Comparison of ENCODE assay signal across 8 cellular contexts in the genomic region with DNA sequence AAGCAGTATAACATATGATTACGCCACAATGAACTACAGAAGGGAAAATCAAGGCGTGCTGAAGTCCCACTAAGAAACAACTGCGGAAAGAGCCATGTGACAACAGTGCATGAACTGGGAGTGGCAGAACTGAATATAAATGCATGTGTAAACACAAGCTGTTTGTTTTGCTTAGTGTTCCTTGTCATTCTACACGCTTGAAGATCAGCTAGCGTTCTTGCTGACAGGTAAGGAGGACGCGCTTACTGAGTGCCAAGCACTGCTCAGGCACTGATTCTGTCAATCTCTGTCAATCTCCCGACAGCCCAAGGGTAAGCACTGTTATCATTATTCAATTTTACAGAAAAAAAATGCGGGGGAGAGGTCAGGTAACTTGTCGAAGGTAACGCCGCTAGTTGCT. TPM values are rescaled to one million over a fixed set of nuclear protein-coding genes. Genes with fewer than 3 reads are reported as not detected.
A peak's percentile ranks its signal among the peaks of the same experiment; 100 is the strongest.
DNase-seq lines count a peak whose midpoint lies in the region; ATAC-seq and TF ChIP-seq lines count a peak whose summit lies in the region.

No MANE protein-coding gene starts in this region.

- WGBS in endodermal cell (ENCODE audit: insufficient coverage in 1 of 2, insufficient read length in 1 of 2), 2 experiments, result 0% methylated on average over 5 to 12 of the region's 12 CpGs

- H3K9ac ChIP-seq in PC-3 (ENCODE audit: low read length), result peak overlapping the region; percentile 95
- H3K9ac ChIP-seq in endodermal cell (ENCODE audit: extremely low read depth, low read length, poor library complexity, severe bottlenecking), result peak overlapping the region; percentile 94
- peak overlapping the region; percentile 91 to 97 for H3K9ac ChIP-seq in mucosa of rectum (ENCODE audit: low read depth in 1 of 2, low read length in 2 of 2)

- CTCF ChIA-PET in BJ (lab: Yijun Ruan, JAX), result interaction anchor here (1.0 kb wide), 1 partner anchor 722 kb away, joined by 3 read pairs; no protein-coding TSS in a partner anchor
- CTCF ChIA-PET in PC-3 (lab: Charles Lee), result no interaction called here
- CTCF ChIA-PET in activated CD4-positive, alpha-beta memory T cell treated with anti-CD3 and anti-CD28 coated beads, Interleukin-2, amount 10 ng/mL, durations not matched to agents 7 days and 5 days (lab: Charles Lee), result interaction anchor here (1.6 to 1.8 kb wide), 2 partner anchors 23 to 31 kb away, joined by 3 to 19 read pairs; a partner anchor contains a TSS

- H3K79me2 ChIP-seq in PC-3 (ENCODE audit: low read length), result peaks cover 82% of the 10 kb centered on the region

- H3K27ac ChIP-seq in PC-3 (ENCODE audit: low read length) (peak overlapping the region; percentile 85), endodermal cell (ENCODE audit: low read depth, low read length) (no peak overlapping the region), mucosa of rectum (ENCODE audit: low read depth in 2 of 2, low read length in 2 of 2) (peak overlapping the region; percentile 94 to 96)

- H3K4me1 ChIP-seq in PC-3 (ENCODE audit: insufficient read depth, low read length) (peaks cover 30% of the 10 kb centered on the region; the same call in 1 of the 2 replicates), endodermal cell (ENCODE audit: control insufficient read depth, insufficient read depth, low read length) (no peaks in the 10 kb centered on the region), mucosa of rectum (ENCODE audit: control insufficient read depth in 2 of 2, insufficient read depth in 2 of 2, low read length in 2 of 2) (peaks cover 14 to 21% of the 10 kb centered on the region in 2 donors)

- ATAC-seq in GM18873 (IDR thresholded peaks at IDR 0.05; ENCODE audit: low FRiP score, unreplicated experiment) (peak; percentile 26), HG03066 (IDR thresholded peaks at IDR 0.05; ENCODE audit: low read depth, unreplicated experiment) (peak; percentile 36), PC-3 (peak; percentile 55)

- DNase-seq in BJ (ENCODE audit: low read depth), result no peak
- DNase-seq in PC-3, result no peak
- no peak for DNase-seq in endodermal cell
- no peak for DNase-seq in AG08396 (ENCODE audit: low spot score)
- DNase-seq in activated CD4-positive, alpha-beta memory T cell treated with anti-CD3 and anti-CD28 coated beads, Interleukin-2, amount 10 ng/mL, durations not matched to agents 7 days and 5 days, result no peak

- peak overlapping the region; percentile 97 for H2AFZ ChIP-seq in PC-3 (ENCODE audit: low read length)

- intact Hi-C loops in PC-3 (cut with micrococcal nuclease), result loop anchor here (10.0 kb wide), 1 partner anchor 829 kb away; a partner anchor contains a TSS

- BruUV-seq in PC-3 (replicated peaks; lab: Mats Ljungman, UMichigan), result no TSS peak

- H3F3A ChIP-seq in PC-3 (ENCODE audit: low read length, unreplicated experiment), result no peaks in the 10 kb centered on the region

- H3K27me3 ChIP-seq in BJ (ENCODE audit: control insufficient read depth, insufficient read depth, low read length), result no peaks in the 10 kb centered on the region
- H3K27me3 ChIP-seq in PC-3 (ENCODE audit: low read length), result no peaks in the 10 kb centered on the region
- H3K27me3 ChIP-seq in endodermal cell (ENCODE audit: control insufficient read depth, insufficient read depth, low read length, poor library complexity, severe bottlenecking), result no peaks in the 10 kb centered on the region
- H3K27me3 ChIP-seq in mucosa of rectum (ENCODE audit: control insufficient read depth in 2 of 2, insufficient read depth in 2 of 2, low read length in 2 of 2), result no peaks in the 10 kb centered on the region

- H4K20me1 ChIP-seq in PC-3 (ENCODE audit: low read length), result peaks cover 41% of the 10 kb centered on the region

- TF ChIP-seq CTCF in BJ (IDR thresholded peaks at IDR 0.05; ENCODE audit: insufficient read depth, low read depth, low read length) (no peak), PC-3 (conservative IDR thresholded peaks at IDR 0.05; ENCODE audit: low read depth, low read length) (no peak), endodermal cell (conservative IDR thresholded peaks at IDR 0.05) (no peak)

- no peak overlapping the region for H3K4me3 Mint-ChIP-seq in endodermal cell
- H3K4me3 Mint-ChIP-seq in activated CD4-positive, alpha-beta memory T cell treated with anti-CD3 and anti-CD28 coated beads, Interleukin-2, amount 10 ng/mL, durations not matched to agents 7 days and 5 days, result no peak overlapping the region

- H3K4me3 ChIP-seq in BJ (ENCODE audit: low read depth, low read length) (peak overlapping the region; percentile 96), PC-3 (ENCODE audit: low read length) (peak overlapping the region; percentile 97), endodermal cell (ENCODE audit: low read length) (peak overlapping the region; percentile 91), mucosa of rectum (ENCODE audit: low read length in 2 of 2) (peak overlapping the region; percentile 100)

- H3K27ac Mint-ChIP-seq in endodermal cell, result no peak overlapping the region
- H3K27ac Mint-ChIP-seq in activated CD4-positive, alpha-beta memory T cell treated with anti-CD3 and anti-CD28 coated beads, Interleukin-2, amount 10 ng/mL, durations not matched to agents 7 days and 5 days, result no peak overlapping the region

- peaks cover 17% of the 10 kb centered on the region for H3K36me3 Mint-ChIP-seq in endodermal cell (ENCODE audit: low read depth)
- H3K36me3 Mint-ChIP-seq in activated CD4-positive, alpha-beta memory T cell treated with anti-CD3 and anti-CD28 coated beads, Interleukin-2, amount 10 ng/mL, durations not matched to agents 7 days and 5 days (ENCODE audit: low read depth), result peaks cover 27% of the 10 kb centered on the region

- no peaks in the 10 kb centered on the region for H3K9me2 ChIP-seq in PC-3 (replicated peaks; ENCODE audit: low read length)

- peaks cover 16% of the 10 kb centered on the region for H3K4me1 Mint-ChIP-seq in endodermal cell
- H3K4me1 Mint-ChIP-seq in activated CD4-positive, alpha-beta memory T cell treated with anti-CD3 and anti-CD28 coated beads, Interleukin-2, amount 10 ng/mL, durations not matched to agents 7 days and 5 days, result peaks cover 42% of the 10 kb centered on the region

- POLR2A ChIA-PET in BJ (lab: Charles Lee), result no interaction called here
- POLR2A ChIA-PET in PC-3 (lab: Charles Lee; ENCODE audit: unreplicated experiment), result interaction anchor here (0.6 kb wide), 1 partner anchor 326 kb away, joined by 3 read pairs; no protein-coding TSS in a partner anchor
- POLR2A ChIA-PET in activated CD4-positive, alpha-beta memory T cell treated with anti-CD3 and anti-CD28 coated beads, Interleukin-2, amount 10 ng/mL, durations not matched to agents 7 days and 5 days (lab: Charles Lee), result interaction anchor here (0.6 to 5.5 kb wide), 14 partner anchors 9 to 852 kb away, joined by 3 to 75 read pairs (median 4); a partner anchor contains a TSS

- H3K9me3 ChIP-seq in PC-3 (ENCODE audit: low read length) (no peaks in the 10 kb centered on the region), endodermal cell (ENCODE audit: control insufficient read depth, low read length) (no peaks in the 10 kb centered on the region), mucosa of rectum (ENCODE audit: control insufficient read depth in 2 of 2, low read length in 2 of 2) (no peaks in the 10 kb centered on the region)

- H3K9me3 Mint-ChIP-seq in endodermal cell, result no peaks in the 10 kb centered on the region
- no peaks in the 10 kb centered on the region for H3K9me3 Mint-ChIP-seq in activated CD4-positive, alpha-beta memory T cell treated with anti-CD3 and anti-CD28 coated beads, Interleukin-2, amount 10 ng/mL, durations not matched to agents 7 days and 5 days

- H3K27me3 Mint-ChIP-seq in endodermal cell (ENCODE audit: insufficient read depth), result no peaks in the 10 kb centered on the region
- no peaks in the 10 kb centered on the region for H3K27me3 Mint-ChIP-seq in activated CD4-positive, alpha-beta memory T cell treated with anti-CD3 and anti-CD28 coated beads, Interleukin-2, amount 10 ng/mL, durations not matched to agents 7 days and 5 days

- 0 out of 2 replicates have a peak, but pooled peaks cover 2% of the 10 kb centered on the region for H3K36me3 ChIP-seq in BJ (ENCODE audit: control insufficient read depth, insufficient read depth, low read length)
- peaks cover 16% of the 10 kb centered on the region for H3K36me3 ChIP-seq in PC-3 (ENCODE audit: low read depth, low read length)
- H3K36me3 ChIP-seq in endodermal cell (ENCODE audit: control insufficient read depth, insufficient read depth, low read length), result peaks cover 29% of the 10 kb centered on the region
- peaks cover 14 to 17% of the 10 kb centered on the region in 2 donors for H3K36me3 ChIP-seq in mucosa of rectum (ENCODE audit: control insufficient read depth in 2 of 2, insufficient read depth in 2 of 2, low read length in 2 of 2)

- H3K4me2 ChIP-seq in PC-3 (ENCODE audit: low read length), result peak overlapping the region; percentile 98

RNA-seq across cellular contexts. Expression of a gene that starts 0.5 kb away (rescaled TPM):
- polyA plus RNA-seq in BJ (2011; rRNA removed), result 18.3 and 19.3 TPM in 2 replicates
- 12.7 and 22.5 TPM in 2 replicates for polyA minus RNA-seq in BJ (2011; rRNA and poly(A)+ RNA removed)
- total RNA-seq in PC-3 (2014; rRNA removed), result 12.8 and 15.7 TPM in 2 replicates
- total RNA-seq in endodermal cell, result 10 to 100 TPM; 21.6 to 28.0 TPM
- 23.6 TPM for polyA plus RNA-seq in endodermal cell (2013, experiment 1 of 2)
- 18.7 TPM for polyA plus RNA-seq in endodermal cell (2013, experiment 2 of 2)
- 10 to 100 TPM; 19.1 to 19.6 TPM for total RNA-seq in activated CD4-positive, alpha-beta memory T cell treated with anti-CD3 and anti-CD28 coated beads, Interleukin-2, amount 10 ng/mL, durations not matched to agents 7 days and 5 days

RNA-seq across cellular contexts. Expression of a gene that starts 0.6 kb away (rescaled TPM):
- 344 and 352 TPM in 2 replicates for polyA plus RNA-seq in BJ (2011; rRNA removed)
- polyA minus RNA-seq in BJ (2011; rRNA and poly(A)+ RNA removed), result 93.9 and 123 TPM in 2 replicates
- total RNA-seq in PC-3 (2014; rRNA removed), result 361 and 449 TPM in 2 replicates
- 100 to 1,000 TPM; 239 to 243 TPM for total RNA-seq in endodermal cell
- polyA plus RNA-seq in endodermal cell (2013, experiment 1 of 2), result 230 TPM
- polyA plus RNA-seq in endodermal cell (2013, experiment 2 of 2), result 223 TPM
- 100 to 1,000 TPM; 151 to 157 TPM for total RNA-seq in activated CD4-positive, alpha-beta memory T cell treated with anti-CD3 and anti-CD28 coated beads, Interleukin-2, amount 10 ng/mL, durations not matched to agents 7 days and 5 days

RNA-seq across cellular contexts. Expression of a gene that starts 30.8 kb away (rescaled TPM):
- polyA plus RNA-seq in BJ (2011; rRNA removed), result 48.2 and 65.5 TPM in 2 replicates
- 22.1 and 26.9 TPM in 2 replicates for polyA minus RNA-seq in BJ (2011; rRNA and poly(A)+ RNA removed)
- 77.2 and 95.4 TPM in 2 replicates for total RNA-seq in PC-3 (2014; rRNA removed)
- 10 to 100 TPM; 72.2 to 72.7 TPM for total RNA-seq in endodermal cell
- polyA plus RNA-seq in endodermal cell (2013, experiment 1 of 2), result 91.4 TPM
- polyA plus RNA-seq in endodermal cell (2013, experiment 2 of 2), result 75.9 TPM
- 10 to 100 TPM; 78.7 to 82.1 TPM for total RNA-seq in activated CD4-positive, alpha-beta memory T cell treated with anti-CD3 and anti-CD28 coated beads, Interleukin-2, amount 10 ng/mL, durations not matched to agents 7 days and 5 days
